ENCODE assay signal across 1 cellular context in the genomic region with DNA sequence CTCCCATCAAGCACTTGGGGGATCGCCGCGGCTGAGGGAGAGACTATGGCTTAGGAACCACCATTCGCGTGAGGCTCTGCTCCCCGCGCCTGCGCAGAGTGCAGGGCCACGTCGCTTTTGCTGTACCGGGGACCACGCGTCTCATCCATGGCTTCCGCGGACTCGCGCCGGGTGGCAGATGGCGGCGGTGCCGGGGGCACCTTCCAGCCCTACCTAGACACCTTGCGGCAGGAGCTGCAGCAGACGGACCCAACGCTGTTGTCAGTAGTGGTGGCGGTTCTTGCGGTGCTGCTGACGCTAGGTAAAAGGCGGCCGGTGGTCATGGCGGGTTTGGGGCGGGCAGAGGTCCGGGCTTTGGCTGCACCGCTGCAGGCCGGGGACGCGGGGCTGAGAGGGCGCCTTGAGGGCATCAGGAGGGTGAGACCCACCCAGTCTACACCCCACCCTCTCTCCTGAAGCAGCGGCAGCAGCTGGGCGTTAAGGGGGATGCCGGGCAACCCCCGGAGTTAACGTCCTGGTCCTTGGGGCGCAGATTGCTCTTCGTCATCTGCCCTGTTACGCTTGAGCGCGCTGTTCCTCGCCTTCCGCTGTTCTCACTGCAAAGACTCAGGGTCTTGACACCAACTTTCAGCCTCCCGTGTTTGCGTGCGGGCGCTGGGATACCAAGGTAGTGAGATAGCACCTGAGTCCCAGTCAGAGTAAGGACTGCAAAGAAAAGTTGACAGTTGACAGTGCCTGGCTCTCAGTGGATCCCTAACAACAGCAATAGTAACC.
TF ChIP-seq lines count a peak whose summit lies in the region.

A gene with protein sequence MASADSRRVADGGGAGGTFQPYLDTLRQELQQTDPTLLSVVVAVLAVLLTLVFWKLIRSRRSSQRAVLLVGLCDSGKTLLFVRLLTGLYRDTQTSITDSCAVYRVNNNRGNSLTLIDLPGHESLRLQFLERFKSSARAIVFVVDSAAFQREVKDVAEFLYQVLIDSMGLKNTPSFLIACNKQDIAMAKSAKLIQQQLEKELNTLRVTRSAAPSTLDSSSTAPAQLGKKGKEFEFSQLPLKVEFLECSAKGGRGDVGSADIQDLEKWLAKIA (plus strand): TSS at position 114 of the 774 bp plus-strand sequence. CDS start 34 bp downstream, at position 148.

TF ChIP-seq in HepG2, 621 proteins besides CTCF, POLR2A, EP300 and RAD21 (continued from another document and continues in another):
- TF ChIP-seq, protein P1, sequence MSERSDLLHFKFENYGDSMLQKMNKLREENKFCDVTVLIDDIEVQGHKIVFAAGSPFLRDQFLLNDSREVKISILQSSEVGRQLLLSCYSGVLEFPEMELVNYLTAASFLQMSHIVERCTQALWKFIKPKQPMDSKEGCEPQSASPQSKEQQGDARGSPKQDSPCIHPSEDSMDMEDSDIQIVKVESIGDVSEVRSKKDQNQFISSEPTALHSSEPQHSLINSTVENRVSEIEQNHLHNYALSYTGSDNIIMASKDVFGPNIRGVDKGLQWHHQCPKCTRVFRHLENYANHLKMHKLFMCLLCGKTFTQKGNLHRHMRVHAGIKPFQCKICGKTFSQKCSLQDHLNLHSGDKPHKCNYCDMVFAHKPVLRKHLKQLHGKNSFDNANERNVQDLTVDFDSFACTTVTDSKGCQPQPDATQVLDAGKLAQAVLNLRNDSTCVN (CRISPR knock-in tag; IDR thresholded peaks at IDR 0.05; ENCODE audit: borderline replicate concordance), result peak; percentile 78
- TF ChIP-seq FOXA3 (CRISPR knock-in tag; IDR thresholded peaks at IDR 0.05) (peak; percentile 35), SIX4 (CRISPR knock-in tag; IDR thresholded peaks at IDR 0.05) (no peak), POLR2AphosphoS5 (IDR thresholded peaks at IDR 0.05; ENCODE audit: low read depth, low read length) (peak; percentile 85), ZNF7 (CRISPR knock-in tag; IDR thresholded peaks at IDR 0.05) (no peak), ZNF564 (CRISPR knock-in tag; IDR thresholded peaks at IDR 0.05) (0 out of 2 replicates have a peak, but pooled peaks have one; percentile 21), TAF15 (IDR thresholded peaks at IDR 0.05; ENCODE audit: low read depth, low read length, poor library complexity, severe bottlenecking) (no peak), AHR (CRISPR knock-in tag; IDR thresholded peaks at IDR 0.05) (no peak), ISX (CRISPR knock-in tag; conservative IDR thresholded peaks at IDR 0.05) (no peak), ARNTL (CRISPR knock-in tag; IDR thresholded peaks at IDR 0.05) (peak; percentile 55; the same call in 1 of the 2 replicates), ZNF382 (CRISPR knock-in tag; IDR thresholded peaks at IDR 0.05; ENCODE audit: borderline replicate concordance) (no peak), MED13 (CRISPR knock-in tag; IDR thresholded peaks at IDR 0.05) (no peak), FOXJ3 (CRISPR knock-in tag; IDR thresholded peaks at IDR 0.05; ENCODE audit: borderline replicate concordance) (no peak), POLR2G (IDR thresholded peaks at IDR 0.05; ENCODE audit: low read depth, low read length) (peak; percentile 92), ZC3H4 (CRISPR knock-in tag; IDR thresholded peaks at IDR 0.05; ENCODE audit: borderline replicate concordance) (no peak), ZMYM3 (CRISPR knock-in tag; IDR thresholded peaks at IDR 0.05) (no peak; the same call in 1 of the 2 replicates), KDM2A (CRISPR knock-in tag; IDR thresholded peaks at IDR 0.05; ENCODE audit: borderline replicate concordance, low read depth) (peak; percentile 85), TBL1XR1 (IDR thresholded peaks at IDR 0.05; ENCODE audit: borderline replicate concordance, low read length, partially characterized antibody) (no peak), ZNF446 (CRISPR knock-in tag; IDR thresholded peaks at IDR 0.05) (no peak)
- TF ChIP-seq, protein P2, sequence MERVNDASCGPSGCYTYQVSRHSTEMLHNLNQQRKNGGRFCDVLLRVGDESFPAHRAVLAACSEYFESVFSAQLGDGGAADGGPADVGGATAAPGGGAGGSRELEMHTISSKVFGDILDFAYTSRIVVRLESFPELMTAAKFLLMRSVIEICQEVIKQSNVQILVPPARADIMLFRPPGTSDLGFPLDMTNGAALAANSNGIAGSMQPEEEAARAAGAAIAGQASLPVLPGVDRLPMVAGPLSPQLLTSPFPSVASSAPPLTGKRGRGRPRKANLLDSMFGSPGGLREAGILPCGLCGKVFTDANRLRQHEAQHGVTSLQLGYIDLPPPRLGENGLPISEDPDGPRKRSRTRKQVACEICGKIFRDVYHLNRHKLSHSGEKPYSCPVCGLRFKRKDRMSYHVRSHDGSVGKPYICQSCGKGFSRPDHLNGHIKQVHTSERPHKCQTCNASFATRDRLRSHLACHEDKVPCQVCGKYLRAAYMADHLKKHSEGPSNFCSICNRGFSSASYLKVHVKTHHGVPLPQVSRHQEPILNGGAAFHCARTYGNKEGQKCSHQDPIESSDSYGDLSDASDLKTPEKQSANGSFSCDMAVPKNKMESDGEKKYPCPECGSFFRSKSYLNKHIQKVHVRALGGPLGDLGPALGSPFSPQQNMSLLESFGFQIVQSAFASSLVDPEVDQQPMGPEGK (CRISPR knock-in tag; IDR thresholded peaks at IDR 0.05), result no peak
- TF ChIP-seq, protein P3, sequence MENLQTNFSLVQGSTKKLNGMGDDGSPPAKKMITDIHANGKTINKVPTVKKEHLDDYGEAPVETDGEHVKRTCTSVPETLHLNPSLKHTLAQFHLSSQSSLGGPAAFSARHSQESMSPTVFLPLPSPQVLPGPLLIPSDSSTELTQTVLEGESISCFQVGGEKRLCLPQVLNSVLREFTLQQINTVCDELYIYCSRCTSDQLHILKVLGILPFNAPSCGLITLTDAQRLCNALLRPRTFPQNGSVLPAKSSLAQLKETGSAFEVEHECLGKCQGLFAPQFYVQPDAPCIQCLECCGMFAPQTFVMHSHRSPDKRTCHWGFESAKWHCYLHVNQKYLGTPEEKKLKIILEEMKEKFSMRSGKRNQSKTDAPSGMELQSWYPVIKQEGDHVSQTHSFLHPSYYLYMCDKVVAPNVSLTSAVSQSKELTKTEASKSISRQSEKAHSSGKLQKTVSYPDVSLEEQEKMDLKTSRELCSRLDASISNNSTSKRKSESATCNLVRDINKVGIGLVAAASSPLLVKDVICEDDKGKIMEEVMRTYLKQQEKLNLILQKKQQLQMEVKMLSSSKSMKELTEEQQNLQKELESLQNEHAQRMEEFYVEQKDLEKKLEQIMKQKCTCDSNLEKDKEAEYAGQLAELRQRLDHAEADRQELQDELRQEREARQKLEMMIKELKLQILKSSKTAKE (CRISPR knock-in tag; IDR thresholded peaks at IDR 0.05; ENCODE audit: borderline replicate concordance), result no peak
- TF ChIP-seq, protein P4, sequence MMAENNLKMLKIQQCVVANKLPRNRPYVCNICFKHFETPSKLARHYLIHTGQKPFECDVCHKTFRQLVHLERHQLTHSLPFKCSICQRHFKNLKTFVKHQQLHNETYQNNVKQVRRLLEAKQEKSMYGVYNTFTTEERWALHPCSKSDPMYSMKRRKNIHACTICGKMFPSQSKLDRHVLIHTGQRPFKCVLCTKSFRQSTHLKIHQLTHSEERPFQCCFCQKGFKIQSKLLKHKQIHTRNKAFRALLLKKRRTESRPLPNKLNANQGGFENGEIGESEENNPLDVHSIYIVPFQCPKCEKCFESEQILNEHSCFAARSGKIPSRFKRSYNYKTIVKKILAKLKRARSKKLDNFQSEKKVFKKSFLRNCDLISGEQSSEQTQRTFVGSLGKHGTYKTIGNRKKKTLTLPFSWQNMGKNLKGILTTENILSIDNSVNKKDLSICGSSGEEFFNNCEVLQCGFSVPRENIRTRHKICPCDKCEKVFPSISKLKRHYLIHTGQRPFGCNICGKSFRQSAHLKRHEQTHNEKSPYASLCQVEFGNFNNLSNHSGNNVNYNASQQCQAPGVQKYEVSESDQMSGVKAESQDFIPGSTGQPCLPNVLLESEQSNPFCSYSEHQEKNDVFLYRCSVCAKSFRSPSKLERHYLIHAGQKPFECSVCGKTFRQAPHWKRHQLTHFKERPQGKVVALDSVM (CRISPR knock-in tag; IDR thresholded peaks at IDR 0.05), result 0 out of 2 replicates have a peak, but pooled peaks have one; percentile 12
- TF ChIP-seq, protein P5, sequence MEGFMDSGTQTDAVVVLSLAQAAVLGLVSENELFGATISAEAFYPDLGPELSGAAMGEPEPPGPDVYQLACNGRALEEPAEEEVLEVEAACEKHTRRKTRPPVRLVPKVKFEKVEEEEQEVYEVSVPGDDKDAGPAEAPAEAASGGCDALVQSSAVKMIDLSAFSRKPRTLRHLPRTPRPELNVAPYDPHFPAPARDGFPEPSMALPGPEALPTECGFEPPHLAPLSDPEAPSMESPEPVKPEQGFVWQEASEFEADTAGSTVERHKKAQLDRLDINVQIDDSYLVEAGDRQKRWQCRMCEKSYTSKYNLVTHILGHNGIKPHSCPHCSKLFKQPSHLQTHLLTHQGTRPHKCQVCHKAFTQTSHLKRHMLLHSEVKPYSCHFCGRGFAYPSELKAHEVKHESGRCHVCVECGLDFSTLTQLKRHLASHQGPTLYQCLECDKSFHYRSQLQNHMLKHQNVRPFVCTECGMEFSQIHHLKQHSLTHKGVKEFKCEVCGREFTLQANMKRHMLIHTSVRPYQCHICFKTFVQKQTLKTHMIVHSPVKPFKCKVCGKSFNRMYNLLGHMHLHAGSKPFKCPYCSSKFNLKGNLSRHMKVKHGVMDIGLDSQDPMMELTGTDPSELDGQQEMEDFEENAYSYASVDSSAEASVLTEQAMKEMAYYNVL (CRISPR knock-in tag; IDR thresholded peaks at IDR 0.05; ENCODE audit: borderline replicate concordance), result no peak
- TF ChIP-seq, protein P6, sequence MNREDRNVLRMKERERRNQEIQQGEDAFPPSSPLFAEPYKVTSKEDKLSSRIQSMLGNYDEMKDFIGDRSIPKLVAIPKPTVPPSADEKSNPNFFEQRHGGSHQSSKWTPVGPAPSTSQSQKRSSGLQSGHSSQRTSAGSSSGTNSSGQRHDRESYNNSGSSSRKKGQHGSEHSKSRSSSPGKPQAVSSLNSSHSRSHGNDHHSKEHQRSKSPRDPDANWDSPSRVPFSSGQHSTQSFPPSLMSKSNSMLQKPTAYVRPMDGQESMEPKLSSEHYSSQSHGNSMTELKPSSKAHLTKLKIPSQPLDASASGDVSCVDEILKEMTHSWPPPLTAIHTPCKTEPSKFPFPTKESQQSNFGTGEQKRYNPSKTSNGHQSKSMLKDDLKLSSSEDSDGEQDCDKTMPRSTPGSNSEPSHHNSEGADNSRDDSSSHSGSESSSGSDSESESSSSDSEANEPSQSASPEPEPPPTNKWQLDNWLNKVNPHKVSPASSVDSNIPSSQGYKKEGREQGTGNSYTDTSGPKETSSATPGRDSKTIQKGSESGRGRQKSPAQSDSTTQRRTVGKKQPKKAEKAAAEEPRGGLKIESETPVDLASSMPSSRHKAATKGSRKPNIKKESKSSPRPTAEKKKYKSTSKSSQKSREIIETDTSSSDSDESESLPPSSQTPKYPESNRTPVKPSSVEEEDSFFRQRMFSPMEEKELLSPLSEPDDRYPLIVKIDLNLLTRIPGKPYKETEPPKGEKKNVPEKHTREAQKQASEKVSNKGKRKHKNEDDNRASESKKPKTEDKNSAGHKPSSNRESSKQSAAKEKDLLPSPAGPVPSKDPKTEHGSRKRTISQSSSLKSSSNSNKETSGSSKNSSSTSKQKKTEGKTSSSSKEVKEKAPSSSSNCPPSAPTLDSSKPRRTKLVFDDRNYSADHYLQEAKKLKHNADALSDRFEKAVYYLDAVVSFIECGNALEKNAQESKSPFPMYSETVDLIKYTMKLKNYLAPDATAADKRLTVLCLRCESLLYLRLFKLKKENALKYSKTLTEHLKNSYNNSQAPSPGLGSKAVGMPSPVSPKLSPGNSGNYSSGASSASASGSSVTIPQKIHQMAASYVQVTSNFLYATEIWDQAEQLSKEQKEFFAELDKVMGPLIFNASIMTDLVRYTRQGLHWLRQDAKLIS (CRISPR knock-in tag; IDR thresholded peaks at IDR 0.05), result no peak
- TF ChIP-seq, protein P7, sequence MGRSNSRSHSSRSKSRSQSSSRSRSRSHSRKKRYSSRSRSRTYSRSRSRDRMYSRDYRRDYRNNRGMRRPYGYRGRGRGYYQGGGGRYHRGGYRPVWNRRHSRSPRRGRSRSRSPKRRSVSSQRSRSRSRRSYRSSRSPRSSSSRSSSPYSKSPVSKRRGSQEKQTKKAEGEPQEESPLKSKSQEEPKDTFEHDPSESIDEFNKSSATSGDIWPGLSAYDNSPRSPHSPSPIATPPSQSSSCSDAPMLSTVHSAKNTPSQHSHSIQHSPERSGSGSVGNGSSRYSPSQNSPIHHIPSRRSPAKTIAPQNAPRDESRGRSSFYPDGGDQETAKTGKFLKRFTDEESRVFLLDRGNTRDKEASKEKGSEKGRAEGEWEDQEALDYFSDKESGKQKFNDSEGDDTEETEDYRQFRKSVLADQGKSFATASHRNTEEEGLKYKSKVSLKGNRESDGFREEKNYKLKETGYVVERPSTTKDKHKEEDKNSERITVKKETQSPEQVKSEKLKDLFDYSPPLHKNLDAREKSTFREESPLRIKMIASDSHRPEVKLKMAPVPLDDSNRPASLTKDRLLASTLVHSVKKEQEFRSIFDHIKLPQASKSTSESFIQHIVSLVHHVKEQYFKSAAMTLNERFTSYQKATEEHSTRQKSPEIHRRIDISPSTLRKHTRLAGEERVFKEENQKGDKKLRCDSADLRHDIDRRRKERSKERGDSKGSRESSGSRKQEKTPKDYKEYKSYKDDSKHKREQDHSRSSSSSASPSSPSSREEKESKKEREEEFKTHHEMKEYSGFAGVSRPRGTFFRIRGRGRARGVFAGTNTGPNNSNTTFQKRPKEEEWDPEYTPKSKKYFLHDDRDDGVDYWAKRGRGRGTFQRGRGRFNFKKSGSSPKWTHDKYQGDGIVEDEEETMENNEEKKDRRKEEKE (IDR thresholded peaks at IDR 0.05), result no peak
